8 cellular contexts compared by ENCODE assay signal in genomic region chr15:85044251-85044853, GRCh38.
A peak's percentile ranks its signal among the peaks of the same experiment; 100 is the strongest.
DNase-seq lines count a peak whose midpoint lies in the region; ATAC-seq and TF ChIP-seq lines count a peak whose summit lies in the region.

No MANE protein-coding gene starts in this region.

- peak; percentile 58 for ATAC-seq in activated CD8-positive, alpha-beta memory T cell treated with anti-CD3 and anti-CD28 coated beads, Interleukin-2, amount 10 ng/mL, durations not matched to agents 7 days and 5 days

- no peak overlapping the region for H3K27ac Mint-ChIP-seq in activated CD8-positive, alpha-beta memory T cell treated with anti-CD3 and anti-CD28 coated beads, Interleukin-2, amount 10 ng/mL, durations not matched to agents 7 days and 5 days
- no peak overlapping the region for H3K27ac Mint-ChIP-seq in chondrocyte (ENCODE audit: unreplicated experiment)

- WGBS in liver = 53% methylated on average over 3 of the region's 3 CpGs

- DNase-seq in activated CD8-positive, alpha-beta memory T cell treated with anti-CD3 and anti-CD28 coated beads, Interleukin-2, amount 10 ng/mL, durations not matched to agents 7 days and 5 days = peak; percentile 67
- no peak for DNase-seq in activated CD8-positive, alpha-beta memory T cell treated with anti-CD3 and anti-CD28 coated beads for 24 hours
- DNase-seq in HT-29 (ENCODE audit: low spot score) (peak; percentile 83), T-helper 1 cell (peak in 4 of 5 donors; percentile 13 to 38 (median 23)), chondrocyte (ENCODE audit: low spot score) (no peak), OCI-M2 (lab: John Stamatoyannopoulos, UW; ENCODE audit: unreplicated experiment) (no peak)
- DNase-seq in stimulated activated naive CD4-positive, alpha-beta T cell treated with Interleukin-2 at 50 U/mL for 16 hours (lab: John Stamatoyannopoulos, UW) = peak; percentile 16

- H3K4me3 ChIP-seq in liver (ENCODE audit: low read depth in 1 of 3, low read length in 3 of 3) = no peak overlapping the region

- H3K4me1 ChIP-seq in liver (ENCODE audit: control insufficient read depth in 4 of 4, insufficient read depth in 4 of 4, low read length in 3 of 4) = peaks cover 9 to 14% (median 13%) of the 10 kb centered on the region in 4 donors

- no peaks in the 10 kb centered on the region for H3K27me3 Mint-ChIP-seq in activated CD8-positive, alpha-beta memory T cell treated with anti-CD3 and anti-CD28 coated beads, Interleukin-2, amount 10 ng/mL, durations not matched to agents 7 days and 5 days
- no peaks in the 10 kb centered on the region for H3K27me3 Mint-ChIP-seq in chondrocyte (ENCODE audit: low read depth)

- TF ChIP-seq RAD21 in liver (IDR thresholded peaks at IDR 0.05) = peak; percentile 91 to 92

- CTCF ChIA-PET in activated CD8-positive, alpha-beta memory T cell treated with anti-CD3 and anti-CD28 coated beads, Interleukin-2, amount 10 ng/mL, durations not matched to agents 7 days and 5 days (lab: Charles Lee) = interaction anchor here (0.7 to 2.4 kb wide), 15 partner anchors 13 to 468 kb away, joined by 3 to 15 read pairs (median 5); partner anchors contain the start of gene PDE8A

- H3K36me3 Mint-ChIP-seq in activated CD8-positive, alpha-beta memory T cell treated with anti-CD3 and anti-CD28 coated beads, Interleukin-2, amount 10 ng/mL, durations not matched to agents 7 days and 5 days = peaks cover 2% of the 10 kb centered on the region
- no peaks in the 10 kb centered on the region for H3K36me3 Mint-ChIP-seq in chondrocyte (ENCODE audit: low read depth)

- H3K9me3 Mint-ChIP-seq in activated CD8-positive, alpha-beta memory T cell treated with anti-CD3 and anti-CD28 coated beads, Interleukin-2, amount 10 ng/mL, durations not matched to agents 7 days and 5 days (ENCODE audit: low read depth) = no peaks in the 10 kb centered on the region
- H3K9me3 Mint-ChIP-seq in chondrocyte (ENCODE audit: low read depth) = no peaks in the 10 kb centered on the region

- H3K27me3 ChIP-seq in liver (ENCODE audit: control insufficient read depth in 4 of 4, insufficient read depth in 4 of 4, low read length in 3 of 4) = no peaks in the 10 kb centered on the region

- no peak overlapping the region for H3K27ac ChIP-seq in liver (ENCODE audit: low read depth in 1 of 2, low read length in 2 of 2)

- peaks cover 0 to 2% (median 0%) of the 10 kb centered on the region in 4 donors for H3K36me3 ChIP-seq in liver (ENCODE audit: control insufficient read depth in 4 of 4, insufficient read depth in 3 of 4, low read depth in 1 of 4, low read length in 3 of 4)

- no peak overlapping the region for H3K4me3 Mint-ChIP-seq in activated CD8-positive, alpha-beta memory T cell treated with anti-CD3 and anti-CD28 coated beads, Interleukin-2, amount 10 ng/mL, durations not matched to agents 7 days and 5 days
- no peak overlapping the region for H3K4me3 Mint-ChIP-seq in chondrocyte (ENCODE audit: unreplicated experiment)

- H3K9ac ChIP-seq in liver (ENCODE audit: low read depth in 1 of 2, low read length in 2 of 2) = no peak overlapping the region

- no peaks in the 10 kb centered on the region for H3K9me3 ChIP-seq in liver (ENCODE audit: control insufficient read depth in 4 of 4, low read length in 3 of 4)

- H3K4me1 Mint-ChIP-seq in activated CD8-positive, alpha-beta memory T cell treated with anti-CD3 and anti-CD28 coated beads, Interleukin-2, amount 10 ng/mL, durations not matched to agents 7 days and 5 days = peaks cover 35% of the 10 kb centered on the region
- H3K4me1 Mint-ChIP-seq in chondrocyte (ENCODE audit: low read depth) = peaks cover 27% of the 10 kb centered on the region

- TF ChIP-seq CTCF in chondrocyte (IDR thresholded peaks at IDR 0.05) (peak; percentile 81), liver (IDR thresholded peaks at IDR 0.05; ENCODE audit: low read depth, low read length, missing input control) (peak; percentile 70)

TF ChIP-seq in liver, 16 proteins besides CTCF, POLR2A, EP300 and RAD21:
- TF ChIP-seq JUND (IDR thresholded peaks at IDR 0.05) (no peak), ZBTB33 (IDR thresholded peaks at IDR 0.05) (no peak), ATF3 (IDR thresholded peaks at IDR 0.05) (no peak), REST (IDR thresholded peaks at IDR 0.05) (no peak), FOXA2 (IDR thresholded peaks at IDR 0.05) (peak; percentile 7), FOXA1 (IDR thresholded peaks at IDR 0.05) (no peak), YY1 (IDR thresholded peaks at IDR 0.05) (peak; percentile 21), HNF4A (conservative IDR thresholded peaks at IDR 0.05) (peak in 1 of 2 donors; percentile 30), GABPA (IDR thresholded peaks at IDR 0.05 in 1 of 2, conservative IDR thresholded peaks at IDR 0.05 in 1 of 2) (no peak)

Comparison
In these comparisons a context has a peak if more than half of its experiments do, and no peak if none do; other contexts are left out.
1. DNase-seq: peak in activated CD8-positive, alpha-beta memory T cell treated with anti-CD3 and anti-CD28 coated beads, Interleukin-2, amount 10 ng/mL, durations not matched to agents 7 days and 5 days (single experiment), HT-29 (single experiment), T-helper 1 cell (4 of 5) and stimulated activated naive CD4-positive, alpha-beta T cell treated with Interleukin-2 at 50 U/mL for 16 hours (single experiment); none in activated CD8-positive, alpha-beta memory T cell treated with anti-CD3 and anti-CD28 coated beads for 24 hours (single experiment), chondrocyte (single experiment) and OCI-M2 (single experiment).